11 cellular contexts compared by ENCODE assay signal in genomic region chr14:81122326-81122725, GRCh38.
DNase-seq lines count a peak whose midpoint lies in the region; ATAC-seq and TF ChIP-seq lines count a peak whose summit lies in the region.
"Had no signal": no experiment of that assay in that cellular context is flagged by ENCODE, and none has a peak within 500 bp of the region (broad histone marks: within the 10 kb centered on the region; RNA-seq: fewer than 3 reads in every experiment).

No MANE protein-coding gene starts in this region.

- peaks cover 36% of the 10 kb centered on the region for H3K4me1 Mint-ChIP-seq in activated B cell treated with CpG ODN at 0.5 μM for 24 hours

- intact Hi-C loops in activated B cell treated with CpG ODN at 0.5 μM for 24 hours (cut with micrococcal nuclease) = no loop called here

- DNase-seq in activated B cell treated with CpG ODN at 0.5 μM for 24 hours = no peak
- DNase-seq in NCI-H774 (lab: John Stamatoyannopoulos, UW) = no peak
- DNase-seq in GM03348 (ENCODE audit: low spot score) = no peak
- no peak for DNase-seq in NCI-H2081 treated with DMSO at 0.1 percent for 48 hours (lab: John Stamatoyannopoulos, UW)
- no peak for DNase-seq in DMS79 (lab: John Stamatoyannopoulos, UW)
- DNase-seq: activated T-cell treated with anti-CD3 and anti-CD28 coated beads for 4 hours, mesenchymal stem cell, NCI-H2081 had no signal

- POLR2A ChIA-PET in activated B cell treated with CpG ODN at 0.5 μM for 24 hours (lab: Charles Lee) = no interaction called here

- H3K27me3 Mint-ChIP-seq in activated B cell treated with CpG ODN at 0.5 μM for 24 hours = no peaks in the 10 kb centered on the region

- H3K36me3 Mint-ChIP-seq in activated B cell treated with CpG ODN at 0.5 μM for 24 hours (ENCODE audit: low read depth) = no peaks in the 10 kb centered on the region

- TF ChIP-seq CTCF in activated B cell treated with CpG ODN at 0.5 μM for 24 hours (IDR thresholded peaks at IDR 0.05) = no peak

- CTCF ChIA-PET in activated B cell treated with CpG ODN at 0.5 μM for 24 hours (lab: Charles Lee) = no interaction called here

- H3K9me3 Mint-ChIP-seq in activated B cell treated with CpG ODN at 0.5 μM for 24 hours = peaks cover 3% of the 10 kb centered on the region

- ATAC-seq in GM18868 (IDR thresholded peaks at IDR 0.05; ENCODE audit: unreplicated experiment) (peak; percentile 99), GM21528 (IDR thresholded peaks at IDR 0.05; ENCODE audit: low FRiP score, unreplicated experiment) (peak; percentile 100), HG03135 (IDR thresholded peaks at IDR 0.05; ENCODE audit: unreplicated experiment) (peak; percentile 99), activated B cell treated with CpG ODN at 0.5 μM for 24 hours (ENCODE audit: low read depth) (peak; percentile 34)

- no peak overlapping the region for H3K27ac Mint-ChIP-seq in activated B cell treated with CpG ODN at 0.5 μM for 24 hours

- H3K4me3 Mint-ChIP-seq in activated B cell treated with CpG ODN at 0.5 μM for 24 hours = no peak overlapping the region

Comparison
In these comparisons a context has a peak if more than half of its experiments do, and no peak if none do; other contexts are left out.
1. ATAC-seq: peak in every context shown above with its lines; median percentile 100 in GM21528; 99 in GM18868; 99 in HG03135; 34 in activated B cell treated with CpG ODN at 0.5 μM for 24 hours.